In the genomic region with DNA sequence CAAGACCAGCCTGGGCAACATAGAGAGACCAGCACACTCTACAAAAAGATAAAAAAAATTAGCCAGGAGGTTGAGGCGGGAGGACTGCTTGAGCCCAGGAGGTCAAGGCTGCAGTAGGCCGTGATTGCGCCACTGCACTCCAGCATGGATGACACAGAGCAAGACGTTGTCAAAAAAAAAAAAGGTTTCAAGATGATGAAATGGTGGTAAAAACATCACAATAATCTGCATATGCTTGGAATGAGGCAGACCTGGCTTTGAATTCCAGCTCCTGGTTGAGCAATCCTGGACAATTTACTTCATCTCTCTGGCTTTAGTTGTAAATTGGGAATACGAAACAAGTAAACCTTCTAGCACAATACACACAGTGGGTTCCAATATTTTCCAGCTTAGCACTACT, we compare ENCODE assay signal across 16 cellular contexts. TPM values are rescaled to one million over a fixed set of nuclear protein-coding genes. Genes with fewer than 3 reads are reported as not detected.
A peak's percentile ranks its signal among the peaks of the same experiment; 100 is the strongest.
DNase-seq lines count a peak whose midpoint lies in the region; ATAC-seq, FAIRE-seq and TF ChIP-seq lines count a peak whose summit lies in the region.
"Had no signal": no experiment of that assay in that cellular context is flagged by ENCODE, and none has a peak within 500 bp of the region (broad histone marks: within the 10 kb centered on the region; RNA-seq: fewer than 3 reads in every experiment).

No MANE protein-coding gene starts in this region.

- H3K9me3 ChIP-seq in heart right ventricle (no peaks in the 10 kb centered on the region), K562 (replicated peaks; ENCODE audit: control insufficient read depth, insufficient read depth, low read depth, low read length) (no peaks in the 10 kb centered on the region), hepatocyte (ENCODE audit: low read depth) (no peaks in the 10 kb centered on the region), subcutaneous abdominal adipose tissue (ENCODE audit: control insufficient read depth in 5 of 5, low read length in 5 of 5) (no peaks in the 10 kb centered on the region)
- H3K9me3 ChIP-seq: thoracic aorta had no signal

- in situ Hi-C loops in K562 (cut with MboI), result no loop called here

- TF ChIP-seq CTCF in heart right ventricle (IDR thresholded peaks at IDR 0.05) (no peak), K562 (IDR thresholded peaks at IDR 0.05 in 2 of 3, conservative IDR thresholded peaks at IDR 0.05 in 1 of 3; ENCODE audit: insufficient read depth in 2 of 3, low read depth in 1 of 3, low read length in 3 of 3) (no peak), hepatocyte (IDR thresholded peaks at IDR 0.05; ENCODE audit: poor library complexity) (no peak)

- no TSS peak for BruUV-seq in K562 (replicated peaks; lab: Mats Ljungman, UMichigan)

- DNase-seq in left cardiac atrium (peak; percentile 43), heart right ventricle (no peak), K562 (ENCODE audit: extremely low read depth in 1 of 4, low spot score in 3 of 4) (no peak), hepatocyte (ENCODE audit: low spot score) (peak; percentile 14)
- DNase-seq in activated CD4-positive, CD25-positive, alpha-beta regulatory T cell (lab: John Stamatoyannopoulos, UW), result no peak
- DNase-seq: activated CD4-positive, alpha-beta T cell treated with anti-CD3 and anti-CD28 coated beads for 36 hours; activated T-cell treated with anti-CD3 and anti-CD28 coated beads, Interleukin-2, amount 50 U/mL, for 4 hours; amygdala; NCI-H69 had no signal

- H4K20me1 ChIP-seq in K562 (replicated peaks; ENCODE audit: control insufficient read depth, insufficient read depth, low read length) (no peaks in the 10 kb centered on the region), hepatocyte (ENCODE audit: insufficient read depth, poor library complexity, severe bottlenecking) (no peaks in the 10 kb centered on the region)

- H3K27me3 ChIP-seq in heart right ventricle (no peaks in the 10 kb centered on the region), K562 (ENCODE audit: control insufficient read depth in 2 of 2, insufficient read depth in 2 of 2, low read length in 2 of 2) (no peaks in the 10 kb centered on the region), hepatocyte (no peaks in the 10 kb centered on the region), subcutaneous abdominal adipose tissue (ENCODE audit: control insufficient read depth in 5 of 5, insufficient read depth in 4 of 5, low read length in 5 of 5) (no peaks in the 10 kb centered on the region)

- ATAC-seq in left cardiac atrium (peak in 1 of 2 donors; percentile 73), heart right ventricle (no peak), K562 (no peak), HG03378 (IDR thresholded peaks at IDR 0.05; ENCODE audit: unreplicated experiment) (no peak), HG02623 (IDR thresholded peaks at IDR 0.05; ENCODE audit: unreplicated experiment) (no peak)
- ATAC-seq: activated CD4-positive, alpha-beta T cell treated with anti-CD3 and anti-CD28 coated beads for 36 hours; activated T-cell treated with anti-CD3 and anti-CD28 coated beads, Interleukin-2, amount 50 U/mL, for 4 hours; natural killer cell treated with Interleukin-12 subunit alpha and Interleukin-12 subunit beta and Interleukin-15 and Interleukin-18, amount 100 ng/mL, for 72 hours had no signal

- H2AFZ ChIP-seq in K562 (ENCODE audit: low read depth, low read length) (no peak overlapping the region), hepatocyte (no peak overlapping the region)

- H3K27ac ChIP-seq in heart right ventricle, result no peak overlapping the region
- no peak overlapping the region for H3K27ac ChIP-seq in K562 (ENCODE audit: extremely low read depth, low read depth, low read length)
- H3K27ac ChIP-seq in hepatocyte, result no peak overlapping the region
- peak overlapping the region; percentile 52 for H3K27ac ChIP-seq in subcutaneous abdominal adipose tissue (ENCODE audit: low read depth, low read length)
- H3K27ac ChIP-seq: thoracic aorta had no signal

- H3K4me2 ChIP-seq in K562 (ENCODE audit: insufficient read depth, low read length) (no peak overlapping the region), hepatocyte (no peak overlapping the region)

- H3K36me3 ChIP-seq in heart right ventricle (peaks cover 0 to 84% (median 17%) of the 10 kb centered on the region in 9 donors), K562 (ENCODE audit: control insufficient read depth, insufficient read depth, low read length) (peaks cover 2% of the 10 kb centered on the region; the same call in 1 of the 3 replicates), hepatocyte (replicated peaks; ENCODE audit: insufficient read depth, low read depth) (no peaks in the 10 kb centered on the region), subcutaneous abdominal adipose tissue (ENCODE audit: control insufficient read depth in 5 of 5, insufficient read depth in 5 of 5, low read length in 5 of 5) (peaks cover 36 to 58% (median 43%) of the 10 kb centered on the region in 5 donors)

- POLR2A ChIA-PET in K562 (lab: Yijun Ruan, JAX), result interaction anchor here (0.5 kb wide), 1 partner anchor 11 kb away, joined by 3 read pairs; no protein-coding TSS in a partner anchor

- no peak for TF ChIP-seq EP300 in K562 (IDR thresholded peaks at IDR 0.05; ENCODE audit: low read length)

- no peak for TF ChIP-seq RAD21 in K562 (CRISPR knock-in tag; conservative IDR thresholded peaks at IDR 0.05 in 1 of 2, IDR thresholded peaks at IDR 0.05 in 1 of 2)

- no peaks in the 10 kb centered on the region for H3K9me2 ChIP-seq in hepatocyte (replicated peaks; ENCODE audit: insufficient read depth)

- H3K4me3 ChIP-seq in heart right ventricle (no peak overlapping the region), K562 (no peak overlapping the region), hepatocyte (no peak overlapping the region), subcutaneous abdominal adipose tissue (ENCODE audit: low read depth in 1 of 5, low read length in 5 of 5) (no peak overlapping the region)
- H3K4me3 ChIP-seq: thoracic aorta had no signal

- 72 to 76% methylated on average over 5 of the region's 5 CpGs for WGBS in heart right ventricle, 2 donors
- 46% methylated on average over 4 of the region's 5 CpGs for WGBS in K562 (ENCODE audit: insufficient coverage, low coverage, missing lambda C conversion rate)
- WGBS in hepatocyte (ENCODE audit: low lambda C conversion rate, missing lambda C conversion rate), result 72% methylated on average over 5 of the region's 5 CpGs

- FAIRE-seq in K562 (lab: Jason Lieb, UNC), result no peak
- FAIRE-seq: D721Med, RCC 7860 had no signal

- TF ChIP-seq POLR2A in K562 (conservative IDR thresholded peaks at IDR 0.05), result no peak

- H3K9ac ChIP-seq in K562 (ENCODE audit: insufficient read depth in 1 of 2, low read depth in 2 of 2, low read length in 2 of 2), result no peak overlapping the region
- H3K9ac ChIP-seq in subcutaneous abdominal adipose tissue (ENCODE audit: low read length in 5 of 5), result no peak overlapping the region

- intact Hi-C loops in left cardiac atrium (cut with DNase I), result no loop called here
- intact Hi-C loops in heart right ventricle (cut with DNase I), result no loop called here
- intact Hi-C loops in K562 (cut with micrococcal nuclease), result no loop called here

- CTCF ChIA-PET in K562 (lab: Yijun Ruan, JAX; ENCODE audit: low intra/inter-chr PET ratio), result no interaction called here

- H3K79me2 ChIP-seq in K562 (ENCODE audit: control insufficient read depth, insufficient read depth, low read length) (no peaks in the 10 kb centered on the region), hepatocyte (no peaks in the 10 kb centered on the region)

- H3K4me1 ChIP-seq in heart right ventricle, result no peaks in the 10 kb centered on the region
- no peaks in the 10 kb centered on the region for H3K4me1 ChIP-seq in K562 (replicated peaks in 1 of 2; ENCODE audit: control insufficient read depth in 2 of 2, insufficient read depth in 2 of 2, low read length in 2 of 2)
- H3K4me1 ChIP-seq in hepatocyte (ENCODE audit: insufficient read depth), result no peaks in the 10 kb centered on the region
- H3K4me1 ChIP-seq in subcutaneous abdominal adipose tissue (ENCODE audit: control insufficient read depth in 5 of 5, insufficient read depth in 5 of 5, low read length in 5 of 5), result no peaks in the 10 kb centered on the region

- no peaks in the 10 kb centered on the region for H3K9me1 ChIP-seq in K562 (ENCODE audit: control insufficient read depth, insufficient read depth, low read length)

TF ChIP-seq in K562, 482 proteins besides CTCF, POLR2A, EP300 and RAD21:
- TF ChIP-seq DACH1 (IDR thresholded peaks at IDR 0.05; ENCODE audit: partially characterized antibody), result no peak
- peak; percentile 70 for TF ChIP-seq CEBPB (tag; IDR thresholded peaks at IDR 0.05)
- TF ChIP-seq CEBPG (CRISPR knock-in tag; IDR thresholded peaks at IDR 0.05), result no peak
- TF ChIP-seq CEBPG (tag; conservative IDR thresholded peaks at IDR 0.05 in 1 of 2, IDR thresholded peaks at IDR 0.05 in 1 of 2), result peak; percentile 10 to 79; a peak in 2 of 4 replicates

RNA-seq across cellular contexts. Expression of a gene that starts 24.1 kb away (rescaled TPM):
- total RNA-seq in left cardiac atrium, result 10 to 100 TPM; 14.5 to 17.1 TPM
- total RNA-seq in heart right ventricle, result 10 to 100 TPM; 12.0 to 19.8 (median 16.1) TPM
- 10 to 100 TPM in 1 of 2 donors, 1 to 10 TPM in 1; 9.1 to 32.8 TPM for polyA plus RNA-seq in heart right ventricle
- 44.7 and 124 TPM in 2 replicates for total RNA-seq in K562 (2011; cell fraction: chromatin; rRNA removed; ENCODE audit: low replicate concordance)
- total RNA-seq in K562 (2011; cell fraction: nucleolus; rRNA removed), result 12.0 and 15.0 TPM in 2 replicates
- total RNA-seq in K562 (2011; cell fraction: nucleoplasm; rRNA removed), result 32.2 and 35.7 TPM in 2 replicates
- total RNA-seq in K562 (2014; rRNA removed), result 8.5 and 11.3 TPM in 2 replicates
- 12.8 and 14.8 TPM in 2 replicates for total RNA-seq in K562 (2014; rRNA removed; fragmentation: Illumina TruSeq; extraction: Trizol)
- 12.2 and 12.8 TPM in 2 replicates for total RNA-seq in K562 (2015; rRNA removed; fragmentation: Illumina TruSeq; extraction: Trizol)
- total RNA-seq in K562 (2021), result 12.9 and 13.1 TPM in 2 replicates
- polyA plus RNA-seq in K562 (2011; rRNA removed), result 15.0 TPM in 2 replicates
- polyA plus RNA-seq in K562 (2011; cell fraction: cytosol; rRNA removed), result 11.5 and 15.8 TPM in 2 replicates
- 49.5 and 56.9 TPM in 2 replicates for polyA plus RNA-seq in K562 (2011; cell fraction: nucleus; rRNA removed)
- polyA plus RNA-seq in K562 (2012), result 9.3 and 14.8 TPM in 2 replicates
- 9.3 and 10.6 TPM in 2 replicates for polyA plus RNA-seq in K562 (2014; fragmentation: Illumina TruSeq; extraction: Trizol)
- 1 to 10 TPM; 5.5 to 7.9 TPM for polyA plus RNA-seq in K562 (2014; fragmentation: Nextera tagmentation; extraction: Ambion mirVana)
- polyA plus RNA-seq in K562 (2014; rRNA removed), result 9.0 and 9.3 TPM in 2 replicates
- 33.1 and 38.1 TPM in 2 replicates for polyA minus RNA-seq in K562 (2011; rRNA and poly(A)+ RNA removed)
- 7.1 and 8.9 TPM in 2 replicates for polyA minus RNA-seq in K562 (2011; cell fraction: cytosol; rRNA and poly(A)+ RNA removed)
- polyA minus RNA-seq in K562 (2011; cell fraction: nucleus; rRNA and poly(A)+ RNA removed), result 21.0 and 39.4 TPM in 2 replicates
- total RNA-seq in hepatocyte, result 25.9 and 28.2 TPM in 2 replicates
- polyA plus RNA-seq in hepatocyte, result 16.7 and 20.4 TPM in 2 replicates

Comparison
In these comparisons a context has a peak if more than half of its experiments do, and no peak if none do; other contexts are left out.
1. DNase-seq: peak in left cardiac atrium (single experiment) and hepatocyte (single experiment); none in heart right ventricle (0 of 2), K562 (0 of 4) and activated CD4-positive, CD25-positive, alpha-beta regulatory T cell (0 of 4).